In the genomic region with DNA sequence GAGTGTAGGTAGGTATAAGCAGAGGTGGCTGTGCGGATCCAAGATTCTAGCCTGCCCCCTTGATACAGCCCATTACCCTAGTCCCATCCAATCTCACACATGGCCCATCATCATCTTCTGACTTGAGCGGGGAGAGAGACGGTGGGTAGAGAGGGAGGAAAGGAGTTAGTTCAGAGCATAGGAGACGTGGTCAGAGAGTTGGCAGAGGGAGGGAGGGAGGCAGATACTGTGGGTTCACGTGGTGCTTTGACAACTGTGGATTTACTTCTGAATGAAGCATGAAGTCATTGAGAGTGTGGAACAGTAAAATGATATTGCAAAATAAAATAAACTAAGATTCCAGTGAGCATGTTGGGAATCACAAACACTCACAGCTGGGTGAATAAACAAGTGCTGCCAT, we compare ENCODE assay signal across 23 cellular contexts. TPM values are rescaled to one million over a fixed set of nuclear protein-coding genes. Genes with fewer than 3 reads are reported as not detected.
DNase-seq lines count a peak whose midpoint lies in the region; ATAC-seq, FAIRE-seq and TF ChIP-seq lines count a peak whose summit lies in the region.
"Had no signal": no experiment of that assay in that cellular context is flagged by ENCODE, and none has a peak within 500 bp of the region (broad histone marks: within the 10 kb centered on the region; RNA-seq: fewer than 3 reads in every experiment).

No MANE protein-coding gene starts in this region.

- H2BK120ac ChIP-seq in H1 (replicated peaks; ENCODE audit: low read depth, low read length), result no peak overlapping the region

- no peaks in the 10 kb centered on the region for H3K36me3 Mint-ChIP-seq in progenitor cell of endocrine pancreas (ENCODE audit: insufficient read depth)
- H3K36me3 Mint-ChIP-seq: CD8-positive, alpha-beta memory T cell; T-cell had no signal

- H3K9me3 ChIP-seq in HEK293 (ENCODE audit: control insufficient read depth, insufficient read depth, low read depth, low read length) (no peaks in the 10 kb centered on the region), H1 (ENCODE audit: insufficient read depth in 2 of 2, low read depth in 1 of 2, low read length in 1 of 2) (no peaks in the 10 kb centered on the region), heart right ventricle (no peaks in the 10 kb centered on the region)
- H3K9me3 ChIP-seq: BLaER1 treated with 17β-estradiol and CSF1 and Interleukin-3, amounts not matched to agents 10 nM and 100 nM; SJCRH30 had no signal

- H3K14ac ChIP-seq in H1 (ENCODE audit: insufficient read length), result no peak overlapping the region

- peaks cover 5 to 19% of the 10 kb centered on the region in 2 experiments for H4K20me1 ChIP-seq in H1 (replicated peaks in 1 of 2; ENCODE audit: control insufficient read depth in 1 of 2, insufficient read depth in 2 of 2, low read length in 2 of 2)

- H2AK5ac ChIP-seq in H1 (ENCODE audit: low read depth, low read length), result no peak overlapping the region

- H2AFZ ChIP-seq in H1 (ENCODE audit: low read length), result no peak overlapping the region

- intact Hi-C loops in heart right ventricle (cut with DNase I), result no loop called here

- no peak for TF ChIP-seq CTCF in HEK293 (tag by site-specific recombination; IDR thresholded peaks at IDR 0.05)
- TF ChIP-seq CTCF in H1 (IDR thresholded peaks at IDR 0.05; ENCODE audit: control extremely low read depth in 1 of 3, insufficient read depth in 1 of 3, low read depth in 1 of 3, low read length in 3 of 3), result no peak
- no peak for TF ChIP-seq CTCF in progenitor cell of endocrine pancreas (IDR thresholded peaks at IDR 0.05; ENCODE audit: unreplicated experiment)
- no peak for TF ChIP-seq CTCF in heart right ventricle (IDR thresholded peaks at IDR 0.05)

- no peak overlapping the region for H2BK15ac ChIP-seq in H1 (ENCODE audit: low read length)

- no peak overlapping the region for H3K4me3 ChIP-seq in HEK293 (ENCODE audit: low read depth, low read length)
- H3K4me3 ChIP-seq in H1 (ENCODE audit: extremely low read depth in 1 of 4, insufficient read depth in 2 of 4, low read depth in 3 of 4, low read length in 4 of 4), result no peak overlapping the region
- H3K4me3 ChIP-seq in heart right ventricle, result no peak overlapping the region
- H3K4me3 ChIP-seq: BLaER1 treated with 17β-estradiol and CSF1 and Interleukin-3, amounts not matched to agents 10 nM and 100 nM; SJCRH30 had no signal

- H4K5ac ChIP-seq in H1 (ENCODE audit: insufficient read length, low read depth, low read length), result no peak overlapping the region

- H2BK12ac ChIP-seq in H1 (ENCODE audit: low read depth, low read length), result no peak overlapping the region

- no peaks in the 10 kb centered on the region for H3K36me3 ChIP-seq in HEK293 (ENCODE audit: control insufficient read depth in 2 of 2, insufficient read depth in 1 of 2, low read length in 2 of 2)
- H3K36me3 ChIP-seq in H1 (ENCODE audit: control insufficient read depth in 2 of 4, insufficient read depth in 4 of 4, low read length in 3 of 4), result no peaks in the 10 kb centered on the region
- H3K36me3 ChIP-seq in heart right ventricle, result no peaks in the 10 kb centered on the region
- H3K36me3 ChIP-seq: BLaER1 treated with 17β-estradiol and CSF1 and Interleukin-3, amounts not matched to agents 10 nM and 100 nM; SJCRH30 had no signal

- no peaks in the 10 kb centered on the region for H3K4me1 Mint-ChIP-seq in progenitor cell of endocrine pancreas (ENCODE audit: low read depth)

- no peaks in the 10 kb centered on the region for H3K23me2 ChIP-seq in H1 (ENCODE audit: low read depth, low read length)

- no peaks in the 10 kb centered on the region for H3K79me2 ChIP-seq in H1 (ENCODE audit: control insufficient read depth in 1 of 2, insufficient read depth in 2 of 2, low read length in 2 of 2)

- H2BK20ac ChIP-seq in H1 (ENCODE audit: low read length), result no peak overlapping the region

- ATAC-seq in heart right ventricle, result no peak
- ATAC-seq: HCT116, T-cell had no signal

- no peak overlapping the region for H3K4me3 Mint-ChIP-seq in progenitor cell of endocrine pancreas (ENCODE audit: low read depth)
- H3K4me3 Mint-ChIP-seq: CD8-positive, alpha-beta memory T cell; T-cell had no signal

- no peak overlapping the region for H4K8ac ChIP-seq in H1 (ENCODE audit: extremely low read depth, insufficient read depth, low read length)

- no peaks in the 10 kb centered on the region for H3K9me3 Mint-ChIP-seq in progenitor cell of endocrine pancreas (ENCODE audit: low read depth)
- H3K9me3 Mint-ChIP-seq: CD8-positive, alpha-beta memory T cell; T-cell had no signal

- no peak overlapping the region for H3K9ac ChIP-seq in H1 (replicated peaks in 1 of 4; ENCODE audit: extremely low read depth in 1 of 4, low read depth in 3 of 4, low read length in 3 of 4)
- H3K9ac ChIP-seq: BLaER1 treated with 17β-estradiol and CSF1 and Interleukin-3, amounts not matched to agents 10 nM and 100 nM had no signal

- H3K27ac ChIP-seq in HEK293 (ENCODE audit: extremely low read depth, low read depth, low read length) (no peak overlapping the region), H1 (ENCODE audit: low read depth, low read length) (no peak overlapping the region), heart right ventricle (no peak overlapping the region)
- H3K27ac ChIP-seq: BLaER1 treated with 17β-estradiol and CSF1 and Interleukin-3, amounts not matched to agents 10 nM and 100 nM; RWPE1; SJCRH30 had no signal

- H4K91ac ChIP-seq in H1 (replicated peaks; ENCODE audit: insufficient read length, low read length), result no peak overlapping the region

- WGBS in H1 (ENCODE audit: extremely low coverage in 1 of 2, insufficient coverage in 1 of 2, insufficient read length in 1 of 2, insufficient replicate concordance in 2 of 2, low coverage in 1 of 2, low lambda C conversion rate in 2 of 2, missing lambda C conversion rate in 1 of 2), 2 experiments, result 63% methylated on average over 5 of the region's 5 CpGs; no CpG with 5 or more reads in 1 of the 2 experiments
- 29 to 35% methylated on average over 5 of the region's 5 CpGs for WGBS in heart right ventricle, 2 donors

- peak overlapping the region; percentile 8 for H3K27ac Mint-ChIP-seq in progenitor cell of endocrine pancreas
- H3K27ac Mint-ChIP-seq: CD8-positive, alpha-beta memory T cell; T-cell had no signal

- H3K18ac ChIP-seq in H1 (ENCODE audit: extremely low read depth, low read length), result no peak overlapping the region

- CTCF ChIA-PET in HEK293 (lab: Yijun Ruan, JAX) (interaction anchor here (0.7 to 8.1 kb wide), 4 partner anchors 12 to 540 kb away, joined by 3 to 53 read pairs (median 8); no protein-coding TSS in a partner anchor), H1 (lab: Charles Lee; ENCODE audit: partially characterized antibody) (interaction anchor here (0.9 to 4.2 kb wide), 6 partner anchors 13 to 30 kb away, joined by 3 to 21 read pairs (median 5); no protein-coding TSS in a partner anchor)

- no peak for TF ChIP-seq EP300 in H1 (IDR thresholded peaks at IDR 0.05; ENCODE audit: borderline replicate concordance in 1 of 2, low read depth in 2 of 2, low read length in 2 of 2)

- DNase-seq in DMS53 treated with DMSO at 0.1 percent for 48 hours (lab: John Stamatoyannopoulos, UW; ENCODE audit: unreplicated experiment) (peak; percentile 44), H1 (ENCODE audit: low read depth in 1 of 2, low spot score in 2 of 2) (no peak), progenitor cell of endocrine pancreas (ENCODE audit: low spot score, unreplicated experiment) (no peak), NCI-H2107 treated with DMSO at 0.1 percent for 48 hours (lab: John Stamatoyannopoulos, UW; ENCODE audit: unreplicated experiment) (no peak), heart right ventricle (no peak), SIG-M5 (lab: John Stamatoyannopoulos, UW) (no peak)
- DNase-seq: Calu3; CD8-positive, alpha-beta memory T cell; Kasumi-1; MM.1S; NCI-H1048; NCI-H1417 treated with DMSO at 0.1 percent for 48 hours; NCI-H187; NCI-H2107; NCI-H2227 treated with DMSO at 0.1 percent for 48 hours; NCI-H510A treated with DMSO at 0.1 percent for 48 hours; NCI-H748 treated with DMSO at 0.1 percent for 48 hours; T-cell had no signal

- H2BK5ac ChIP-seq in H1 (ENCODE audit: low read depth, low read length), result no peak overlapping the region

- no peaks in the 10 kb centered on the region for H3K79me1 ChIP-seq in H1 (ENCODE audit: low read depth, low read length)

- H3K4me1 ChIP-seq in HEK293 (ENCODE audit: control insufficient read depth, insufficient read depth, low read length) (no peaks in the 10 kb centered on the region), H1 (replicated peaks in 1 of 4; ENCODE audit: control insufficient read depth in 3 of 4, insufficient read depth in 4 of 4, low read length in 3 of 4) (no peaks in the 10 kb centered on the region), heart right ventricle (no peaks in the 10 kb centered on the region)

- no peak overlapping the region for H3K4me2 ChIP-seq in H1 (ENCODE audit: insufficient read depth in 1 of 2, low read depth in 2 of 2, low read length in 2 of 2)

- FAIRE-seq in H1 (lab: Jason Lieb, UNC), result no peak

- H3K27me3 ChIP-seq in H1 (replicated peaks in 1 of 4; ENCODE audit: control insufficient read depth in 3 of 4, extremely low read depth in 1 of 4, insufficient read depth in 3 of 4, low read length in 3 of 4), result peaks cover 80 to 99% (median 90%) of the 10 kb centered on the region in 4 experiments
- peaks cover 0 to 52% (median 31%) of the 10 kb centered on the region in 7 donors for H3K27me3 ChIP-seq in heart right ventricle
- H3K27me3 ChIP-seq: BLaER1 treated with 17β-estradiol and CSF1 and Interleukin-3, amounts not matched to agents 10 nM and 100 nM had no signal

- no peak overlapping the region for H3K4ac ChIP-seq in H1 (replicated peaks; ENCODE audit: insufficient read length, low read depth, low read length)

- H3K56ac ChIP-seq in H1 (replicated peaks; ENCODE audit: insufficient read length, low read depth, low read length), result no peak overlapping the region

- H3K23ac ChIP-seq in H1 (ENCODE audit: insufficient read length), result no peak overlapping the region

- H3K27me3 Mint-ChIP-seq in progenitor cell of endocrine pancreas, result peaks cover 79% of the 10 kb centered on the region
- H3K27me3 Mint-ChIP-seq: CD8-positive, alpha-beta memory T cell; T-cell had no signal

- POLR2A ChIA-PET in HEK293 (lab: Yijun Ruan, JAX) (no interaction called here), H1 (lab: Charles Lee; ENCODE audit: partially characterized antibody) (no interaction called here)

- TF ChIP-seq RAD21 in H1 (IDR thresholded peaks at IDR 0.05 in 1 of 2, conservative IDR thresholded peaks at IDR 0.05 in 1 of 2; ENCODE audit: low read depth in 2 of 2, low read length in 2 of 2), result no peak

- TF ChIP-seq POLR2A in H1 (IDR thresholded peaks at IDR 0.05; ENCODE audit: control extremely low read depth in 1 of 2, low read depth in 2 of 2, low read length in 2 of 2), result no peak

RNA-seq across cellular contexts. Expression of a gene that starts 31.4 kb away (rescaled TPM):
- total RNA-seq in H1 (2021; fragmentation: NEBNext Ultra II Directional; extraction: Animal tissue kit (Norgen Biotek cat#: 25700)), result not detected in 2 replicates
- polyA plus RNA-seq in H1 (2011; rRNA removed) (not detected in 2 replicates), heart right ventricle (not detected)
- polyA plus RNA-seq in H1 (2011; cell fraction: cytosol; rRNA removed), result not detected
- not detected for polyA plus RNA-seq in H1 (2011; cell fraction: nucleus; rRNA removed)
- not detected in 4 replicates for polyA plus RNA-seq in H1 (2012, experiment 1 of 2)
- not detected for polyA plus RNA-seq in H1 (2012, experiment 2 of 2)
- not detected for polyA plus RNA-seq in H1 (2013, experiment 1 of 2)
- not detected for polyA plus RNA-seq in H1 (2013, experiment 2 of 2)
- polyA minus RNA-seq in H1 (2011; rRNA and poly(A)+ RNA removed), result not detected in 2 replicates
- not detected for polyA minus RNA-seq in H1 (2011; cell fraction: cytosol; rRNA and poly(A)+ RNA removed)
- polyA minus RNA-seq in H1 (2011; cell fraction: nucleus; rRNA and poly(A)+ RNA removed), result not detected
- total RNA-seq in progenitor cell of endocrine pancreas (not detected in 2 replicates), heart right ventricle (not detected)
- total RNA-seq: Calu3; CD8-positive, alpha-beta memory T cell; SJCRH30; T-cell had no signal
- polyA plus RNA-seq: CD8-positive, alpha-beta memory T cell had no signal
